In the genomic region with DNA sequence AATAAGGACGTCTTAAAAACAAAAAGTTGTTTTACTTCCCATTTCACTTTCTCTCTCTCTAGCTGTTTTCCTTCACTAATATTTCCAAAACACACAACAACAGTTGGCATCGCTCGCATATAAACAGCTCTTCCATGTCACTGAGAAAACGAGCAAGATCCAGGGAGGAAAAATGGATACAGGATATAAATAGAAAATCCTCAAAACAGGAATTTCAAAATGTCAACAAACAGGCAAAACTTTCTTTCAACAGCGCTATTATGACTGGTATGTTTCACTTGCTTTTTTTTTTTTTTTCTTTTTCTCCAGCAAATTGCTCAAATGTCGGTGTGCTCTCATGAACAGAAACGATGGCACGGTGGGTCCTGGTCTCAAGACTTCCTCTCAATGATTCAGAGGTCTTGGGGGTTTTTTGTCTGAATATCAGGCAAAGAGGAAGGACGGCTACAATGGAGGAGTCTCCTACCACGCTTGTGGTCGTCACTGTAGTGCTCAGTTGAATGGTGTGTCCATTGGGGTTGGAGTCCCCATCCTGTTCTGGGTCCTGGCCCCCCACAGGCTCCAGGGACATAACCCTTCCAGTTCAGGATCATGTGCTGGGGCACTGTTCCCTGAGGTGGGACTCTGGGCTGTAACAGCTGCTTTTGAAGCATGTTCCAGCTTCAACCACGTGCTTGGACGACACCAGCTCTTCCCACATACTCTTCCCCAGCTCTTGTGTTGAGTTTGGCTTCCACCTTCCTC, we compare ENCODE assay signal across 12 cellular contexts.
DNase-seq lines count a peak whose midpoint lies in the region; ATAC-seq and TF ChIP-seq lines count a peak whose summit lies in the region.
"Had no signal": no experiment of that assay in that cellular context is flagged by ENCODE, and none has a peak within 500 bp of the region (broad histone marks: within the 10 kb centered on the region; RNA-seq: fewer than 3 reads in every experiment).

No MANE protein-coding gene starts in this region.

- peak overlapping the region; percentile 27 to 35 for H3K9ac ChIP-seq in duodenal mucosa (ENCODE audit: low read depth in 1 of 2, low read length in 2 of 2)
- peak overlapping the region; percentile 61 for H3K9ac ChIP-seq in mucosa of stomach (ENCODE audit: low read length)

- H3K36me3 ChIP-seq in duodenal mucosa (ENCODE audit: control insufficient read depth in 1 of 2, insufficient read depth in 2 of 2, low read length in 2 of 2), result no peaks in the 10 kb centered on the region
- H3K36me3 ChIP-seq in mucosa of stomach (ENCODE audit: control insufficient read depth, insufficient read depth, low read length), result no peaks in the 10 kb centered on the region
- no peaks in the 10 kb centered on the region for H3K36me3 ChIP-seq in thyroid gland
- H3K36me3 ChIP-seq in HAP-1 (replicated peaks), result no peaks in the 10 kb centered on the region

- no peaks in the 10 kb centered on the region for H3K36me3 Mint-ChIP-seq in activated T-helper 1 cell treated with anti-CD3 and anti-CD28 coated beads, Interleukin-12 subunit alpha, Interleukin-12 subunit beta, Interleukin-2, Interleukin-4 antibody, amounts not matched to agents 30 ng/mL and 10 ng/mL and 1 ng/mL, durations not matched to agents 14 hours and 24 hours and 36 hours (ENCODE audit: low read depth)

- no peaks in the 10 kb centered on the region for H3K27me3 ChIP-seq in duodenal mucosa (ENCODE audit: control insufficient read depth in 1 of 2, insufficient read depth in 2 of 2, low read length in 2 of 2)
- no peaks in the 10 kb centered on the region for H3K27me3 ChIP-seq in mucosa of stomach (ENCODE audit: control insufficient read depth, insufficient read depth, low read length)
- no peaks in the 10 kb centered on the region for H3K27me3 ChIP-seq in thyroid gland
- no peaks in the 10 kb centered on the region for H3K27me3 ChIP-seq in HAP-1 (ENCODE audit: low read depth)

- no peak for TF ChIP-seq POLR2A in thyroid gland (IDR thresholded peaks at IDR 0.05)

- no peak overlapping the region for H3K27ac Mint-ChIP-seq in activated T-helper 1 cell treated with anti-CD3 and anti-CD28 coated beads, Interleukin-12 subunit alpha, Interleukin-12 subunit beta, Interleukin-2, Interleukin-4 antibody, amounts not matched to agents 30 ng/mL and 10 ng/mL and 1 ng/mL, durations not matched to agents 14 hours and 24 hours and 36 hours

- no peak for TF ChIP-seq CTCF in thyroid gland (IDR thresholded peaks at IDR 0.05)

- no peak overlapping the region for H3K4me3 Mint-ChIP-seq in activated T-helper 1 cell treated with anti-CD3 and anti-CD28 coated beads, Interleukin-12 subunit alpha, Interleukin-12 subunit beta, Interleukin-2, Interleukin-4 antibody, amounts not matched to agents 30 ng/mL and 10 ng/mL and 1 ng/mL, durations not matched to agents 14 hours and 24 hours and 36 hours

- H3K4me3 ChIP-seq in duodenal mucosa (ENCODE audit: low read depth in 1 of 2, low read length in 2 of 2) (peak overlapping the region; percentile 18 to 44), mucosa of stomach (ENCODE audit: low read length) (no peak overlapping the region), thyroid gland (replicated peaks in 1 of 3) (no peak overlapping the region), HAP-1 (no peak overlapping the region)

- H3K9me3 Mint-ChIP-seq in activated T-helper 1 cell treated with anti-CD3 and anti-CD28 coated beads, Interleukin-12 subunit alpha, Interleukin-12 subunit beta, Interleukin-2, Interleukin-4 antibody, amounts not matched to agents 30 ng/mL and 10 ng/mL and 1 ng/mL, durations not matched to agents 14 hours and 24 hours and 36 hours, result no peaks in the 10 kb centered on the region

- peaks cover 2% of the 10 kb centered on the region for H3K27me3 Mint-ChIP-seq in activated T-helper 1 cell treated with anti-CD3 and anti-CD28 coated beads, Interleukin-12 subunit alpha, Interleukin-12 subunit beta, Interleukin-2, Interleukin-4 antibody, amounts not matched to agents 30 ng/mL and 10 ng/mL and 1 ng/mL, durations not matched to agents 14 hours and 24 hours and 36 hours (ENCODE audit: insufficient read depth)

- H3K4me1 Mint-ChIP-seq in activated T-helper 1 cell treated with anti-CD3 and anti-CD28 coated beads, Interleukin-12 subunit alpha, Interleukin-12 subunit beta, Interleukin-2, Interleukin-4 antibody, amounts not matched to agents 30 ng/mL and 10 ng/mL and 1 ng/mL, durations not matched to agents 14 hours and 24 hours and 36 hours (ENCODE audit: low read depth), result no peaks in the 10 kb centered on the region

- H3K27ac ChIP-seq in duodenal mucosa (ENCODE audit: low read depth, low read length) (peak overlapping the region; percentile 7), thyroid gland (peak overlapping the region; percentile 34 to 82 (median 53))

- intact Hi-C loops in thyroid gland (cut with DNase I), result no loop called here
- intact Hi-C loops in activated T-helper 1 cell treated with anti-CD3 and anti-CD28 coated beads, Interleukin-12 subunit alpha, Interleukin-12 subunit beta, Interleukin-2, Interleukin-4 antibody, amounts not matched to agents 30 ng/mL and 10 ng/mL and 1 ng/mL, durations not matched to agents 14 hours and 24 hours and 36 hours (cut with micrococcal nuclease), result no loop called here

- H3K4me1 ChIP-seq in duodenal mucosa (ENCODE audit: control insufficient read depth in 1 of 2, insufficient read depth in 2 of 2, low read length in 2 of 2) (peaks cover 7 to 10% of the 10 kb centered on the region in 2 donors), mucosa of stomach (ENCODE audit: control insufficient read depth, insufficient read depth, low read length) (peaks cover 6% of the 10 kb centered on the region), thyroid gland (no peaks in the 10 kb centered on the region), HAP-1 (no peaks in the 10 kb centered on the region)

- 72% methylated on average over 13 of the region's 13 CpGs for WGBS in thyroid gland, 2 donors

- H3K9me3 ChIP-seq in duodenal mucosa (ENCODE audit: control insufficient read depth in 1 of 2, low read length in 2 of 2), result no peaks in the 10 kb centered on the region
- H3K9me3 ChIP-seq in mucosa of stomach (ENCODE audit: control insufficient read depth, low read length), result no peaks in the 10 kb centered on the region
- H3K9me3 ChIP-seq in thyroid gland, result no peaks in the 10 kb centered on the region
- H3K9me3 ChIP-seq in HAP-1, result no peaks in the 10 kb centered on the region

- DNase-seq in RPMI7951 (ENCODE audit: low read depth), result peak; percentile 44
- DNase-seq in thyroid gland, result no peak
- DNase-seq in HuH-7.5 (ENCODE audit: low spot score), result no peak
- no peak for DNase-seq in activated T-helper 1 cell treated with anti-CD3 and anti-CD28 coated beads, Interleukin-12 subunit alpha, Interleukin-12 subunit beta, Interleukin-2, Interleukin-4 antibody, amounts not matched to agents 30 ng/mL and 10 ng/mL and 1 ng/mL, durations not matched to agents 14 hours and 24 hours and 36 hours (ENCODE audit: low spot score)
- no peak for DNase-seq in HAP-1 (ENCODE audit: low spot score in 2 of 2)
- DNase-seq: effector CD8-positive, alpha-beta T cell; islet precursor cell; NCI-H345; stimulated activated CD4-positive, alpha-beta T cell treated with anti-CD3 and anti-CD28 coated beads, Interleukin-1b, Interleukin-23, amount 100 ng/mL, for 48 hours had no signal

- ATAC-seq in HG03039 (IDR thresholded peaks at IDR 0.05; ENCODE audit: unreplicated experiment), result no peak

- in situ Hi-C loops in HAP-1 (cut with MboI; ENCODE audit: low sequenced_read_pairs), result no loop called here

Comparison
In these comparisons a context has a peak if more than half of its experiments do, and no peak if none do; other contexts are left out.
1. H3K4me3 ChIP-seq: peak in duodenal mucosa (2 of 2); none in mucosa of stomach (single experiment), thyroid gland (0 of 3) and HAP-1 (single experiment).